In the genomic region with DNA sequence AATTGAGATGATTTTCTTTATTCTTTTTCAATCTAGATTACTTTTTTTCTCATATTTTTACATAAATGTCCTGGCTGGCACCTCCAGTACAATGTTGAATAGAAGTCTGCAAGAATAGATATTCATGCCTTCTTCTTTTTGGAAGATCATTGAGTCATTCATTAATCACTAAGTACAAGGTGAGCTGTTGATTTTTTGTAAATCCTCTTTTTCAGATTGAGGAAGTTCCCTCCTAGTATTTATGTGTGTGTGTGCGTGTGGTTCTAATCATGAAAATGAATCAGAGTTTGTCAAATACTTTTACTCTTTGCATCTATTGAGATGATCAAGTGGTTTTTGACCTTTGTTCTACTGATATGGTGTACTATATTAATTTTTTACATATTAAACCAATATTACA, we compare ENCODE assay signal across 23 cellular contexts.
"Had no signal": no experiment of that assay in that cellular context is flagged by ENCODE, and none has a peak within 500 bp of the region (broad histone marks: within the 10 kb centered on the region; RNA-seq: fewer than 3 reads in every experiment).

No MANE protein-coding gene starts in this region.

- H3K4me3 ChIP-seq: K562, Peyer's patch, SJCRH30 had no signal

- DNase-seq: MV-4-11, NCI-H1048, NCI-H1105, NCI-H1417, NCI-H1436 treated with DMSO at 0.1 percent for 48 hours, NCI-H1694, NCI-H187 treated with DMSO at 0.1 percent for 48 hours, NCI-H2029 treated with DMSO at 0.1 percent for 48 hours, NCI-H2171 treated with DMSO at 0.1 percent for 48 hours, NCI-H345, NCI-H446 treated with DMSO at 0.1 percent for 48 hours, NCI-H524 treated with DMSO at 0.1 percent for 48 hours, NCI-H69, NCI-H774, PC-3, Peyer's patch, SHP77 treated with DMSO at 0.1 percent for 48 hours, SJCRH30 had no signal

- H3K27me3 ChIP-seq: Peyer's patch, SJCRH30 had no signal

- H3K36me3 ChIP-seq: Peyer's patch, SJCRH30 had no signal

- H3K9me3 ChIP-seq: Peyer's patch, SJCRH30 had no signal

- H3K27ac ChIP-seq: HL-60, Peyer's patch, SJCRH30 had no signal

- FAIRE-seq: HTR-8/SVneo, K562 had no signal

- ATAC-seq: K562, PC-3, Right ventricle myocardium inferior, SK-N-SH treated with all-trans-retinoic acid at 6 μM for 48 hours had no signal

- H3K4me1 ChIP-seq: Peyer's patch had no signal
